In genomic region chr14:48723841-48724495, GRCh38 we compare ENCODE assay signal across 22 cellular contexts.
"Had no signal": no experiment of that assay in that cellular context is flagged by ENCODE, and none has a peak within 500 bp of the region (broad histone marks: within the 10 kb centered on the region; RNA-seq: fewer than 3 reads in every experiment).

No MANE protein-coding gene starts in this region.

- H3K27ac Mint-ChIP-seq: effector memory CD8-positive, alpha-beta T cell; natural killer cell; stimulated activated memory B cell treated with anti-CD40 and anti-IgM and Interleukin-4, amounts not matched to agents 10 μg/mL and 1 μg/mL and 100 μg/mL, for 72 hours had no signal

- H3K4me3 Mint-ChIP-seq: effector memory CD8-positive, alpha-beta T cell; natural killer cell; stimulated activated memory B cell treated with anti-CD40 and anti-IgM and Interleukin-4, amounts not matched to agents 10 μg/mL and 1 μg/mL and 100 μg/mL, for 72 hours had no signal

- H3K4me1 Mint-ChIP-seq: natural killer cell; stimulated activated memory B cell treated with anti-CD40 and anti-IgM and Interleukin-4, amounts not matched to agents 10 μg/mL and 1 μg/mL and 100 μg/mL, for 72 hours had no signal

- H3K4me1 ChIP-seq: body of pancreas, esophagus squamous epithelium, pancreas, sigmoid colon, spleen, upper lobe of left lung had no signal

- H3K36me3 Mint-ChIP-seq: stimulated activated memory B cell treated with anti-CD40 and anti-IgM and Interleukin-4, amounts not matched to agents 10 μg/mL and 1 μg/mL and 100 μg/mL, for 72 hours had no signal

- H3K9me3 ChIP-seq: body of pancreas, esophagus squamous epithelium, neutrophil, pancreas, sigmoid colon, spleen, thoracic aorta, upper lobe of left lung had no signal

- ATAC-seq: body of pancreas; effector memory CD8-positive, alpha-beta T cell; natural killer cell; pancreas; stimulated activated memory B cell treated with anti-CD40 and anti-IgM and Interleukin-4, amounts not matched to agents 10 μg/mL and 1 μg/mL and 100 μg/mL, for 72 hours had no signal

- H3K27me3 ChIP-seq: body of pancreas, esophagus squamous epithelium, neutrophil, pancreas, sigmoid colon, spleen, upper lobe of left lung had no signal

- H3K9me3 Mint-ChIP-seq: effector memory CD8-positive, alpha-beta T cell; stimulated activated memory B cell treated with anti-CD40 and anti-IgM and Interleukin-4, amounts not matched to agents 10 μg/mL and 1 μg/mL and 100 μg/mL, for 72 hours had no signal

- H3K27ac ChIP-seq: body of pancreas, esophagus squamous epithelium, neutrophil, pancreas, sigmoid colon, spleen, upper lobe of left lung, WERI-Rb-1 had no signal

- H3K27me3 Mint-ChIP-seq: effector memory CD8-positive, alpha-beta T cell; stimulated activated memory B cell treated with anti-CD40 and anti-IgM and Interleukin-4, amounts not matched to agents 10 μg/mL and 1 μg/mL and 100 μg/mL, for 72 hours had no signal

- H3K4me3 ChIP-seq: body of pancreas, esophagus squamous epithelium, pancreas, sigmoid colon, spleen, thoracic aorta, upper lobe of left lung had no signal

- FAIRE-seq: pancreas had no signal

- DNase-seq: activated CD4-positive, alpha-beta T cell treated with anti-CD3 and anti-CD28 coated beads for 1 hour; activated CD8-positive, alpha-beta memory T cell treated with anti-CD3 and anti-CD28 coated beads for 24 hours; activated CD8-positive, alpha-beta memory T cell treated with anti-CD3 and anti-CD28 coated beads, Interleukin-2, amount 50 U/mL, for 48 hours; activated effector memory CD4-positive, alpha-beta T cell treated with anti-CD3 and anti-CD28 coated beads, Interleukin-2, amount 50 U/mL, for 16 hours; activated naive CD4-positive, alpha-beta T cell treated with anti-CD3 and anti-CD28 coated beads, Interleukin-2, amount 50 U/mL, for 16 hours; activated T-cell treated with anti-CD3 and anti-CD28 coated beads, Interleukin-2, amount 50 U/mL, for 48 hours; body of pancreas; dermis blood vessel endothelial cell; effector memory CD8-positive, alpha-beta T cell; esophagus squamous epithelium; left cardiac atrium; natural killer cell; pancreas; sigmoid colon; spleen; stimulated activated CD4-positive, alpha-beta T cell treated with anti-CD3 and anti-CD28 coated beads, Interleukin-4, amount 100 ng/mL, for 4 hours; T-helper 2 cell; upper lobe of left lung; WERI-Rb-1 had no signal

- H3K36me3 ChIP-seq: esophagus squamous epithelium, neutrophil, pancreas, sigmoid colon, spleen, thoracic aorta, upper lobe of left lung, WERI-Rb-1 had no signal
